In the genomic region with DNA sequence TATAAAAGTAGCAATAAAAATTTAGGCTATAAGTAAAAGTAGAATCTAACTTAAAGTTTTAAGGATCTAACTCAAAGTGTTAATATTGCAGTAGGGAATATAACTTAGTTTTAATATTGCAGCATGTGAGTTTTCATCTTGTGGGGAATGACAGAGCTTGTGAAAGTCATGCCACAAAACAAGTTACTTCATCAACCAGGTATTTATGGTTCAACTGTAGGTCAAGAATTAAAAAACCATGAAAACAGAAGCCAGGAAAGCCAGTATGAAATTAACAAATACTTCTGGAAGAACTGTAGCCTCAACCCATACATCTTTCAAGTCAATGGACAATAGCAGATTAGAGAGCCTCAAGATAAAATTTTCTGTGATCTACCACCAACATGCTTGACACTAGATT, we compare ENCODE assay signal across 22 cellular contexts. TPM values are rescaled to one million over a fixed set of nuclear protein-coding genes. Genes with fewer than 3 reads are reported as not detected.
DNase-seq lines count a peak whose midpoint lies in the region; ATAC-seq and TF ChIP-seq lines count a peak whose summit lies in the region.
"Had no signal": no experiment of that assay in that cellular context is flagged by ENCODE, and none has a peak within 500 bp of the region (broad histone marks: within the 10 kb centered on the region; RNA-seq: fewer than 3 reads in every experiment).

No MANE protein-coding gene starts in this region.

- no peak overlapping the region for H3K4me3 Mint-ChIP-seq in naive thymus-derived CD4-positive, alpha-beta T cell
- H3K4me3 Mint-ChIP-seq: activated T-helper 1 cell treated with anti-CD3 and anti-CD28 coated beads, Interleukin-12 subunit alpha, Interleukin-12 subunit beta, Interleukin-2, Interleukin-4 antibody, amounts not matched to agents 30 ng/mL and 10 ng/mL and 1 ng/mL, durations not matched to agents 14 hours and 24 hours and 36 hours; stimulated activated naive CD8-positive, alpha-beta T cell treated with anti-CD3 and anti-CD28 coated beads, Interleukin-15, amount 100 ng/mL, for 72 hours had no signal

- CTCF ChIA-PET in naive thymus-derived CD4-positive, alpha-beta T cell (lab: Charles Lee) = no interaction called here

- peaks cover 0 to 30% (median 0%) of the 10 kb centered on the region in 7 donors for H3K4me1 Mint-ChIP-seq in naive thymus-derived CD4-positive, alpha-beta T cell
- H3K4me1 Mint-ChIP-seq: stimulated activated naive CD8-positive, alpha-beta T cell treated with anti-CD3 and anti-CD28 coated beads, Interleukin-15, amount 100 ng/mL, for 72 hours had no signal

- no peak for TF ChIP-seq CTCF in choroid plexus epithelial cell (conservative IDR thresholded peaks at IDR 0.05; ENCODE audit: low read depth, low read length)
- no peak for TF ChIP-seq CTCF in foreskin keratinocyte (conservative IDR thresholded peaks at IDR 0.05)
- TF ChIP-seq CTCF in sigmoid colon (IDR thresholded peaks at IDR 0.05) = no peak

- no peak for ATAC-seq in naive thymus-derived CD4-positive, alpha-beta T cell
- ATAC-seq in foreskin keratinocyte = no peak
- ATAC-seq: gastrocnemius medialis; HCT116; left lobe of liver; mucosa of descending colon; stimulated activated naive CD8-positive, alpha-beta T cell treated with anti-CD3 and anti-CD28 coated beads, Interleukin-15, amount 100 ng/mL, for 72 hours; upper lobe of right lung had no signal

- DNase-seq in EH (ENCODE audit: low read depth) (peak; percentile 60), NCI-H226 (peak; percentile 65), choroid plexus epithelial cell (ENCODE audit: low read depth) (peak; percentile 92), myocyte (ENCODE audit: low read depth) (peak; percentile 18), NCI-H1048 (lab: John Stamatoyannopoulos, UW) (no peak), foreskin keratinocyte (no peak), sigmoid colon (no peak)
- DNase-seq in naive thymus-derived CD4-positive, alpha-beta T cell = no peak
- DNase-seq: Calu3; effector CD8-positive, alpha-beta T cell; gastrocnemius medialis; mucosa of descending colon; NCI-H524; occipital lobe; Right ventricle myocardium superior; stimulated activated naive CD8-positive, alpha-beta T cell treated with anti-CD3 and anti-CD28 coated beads, Interleukin-15, amount 100 ng/mL, for 72 hours; upper lobe of right lung had no signal

- H3K27ac Mint-ChIP-seq in naive thymus-derived CD4-positive, alpha-beta T cell = no peak overlapping the region
- H3K27ac Mint-ChIP-seq: activated T-helper 1 cell treated with anti-CD3 and anti-CD28 coated beads, Interleukin-12 subunit alpha, Interleukin-12 subunit beta, Interleukin-2, Interleukin-4 antibody, amounts not matched to agents 30 ng/mL and 10 ng/mL and 1 ng/mL, durations not matched to agents 14 hours and 24 hours and 36 hours; stimulated activated naive CD8-positive, alpha-beta T cell treated with anti-CD3 and anti-CD28 coated beads, Interleukin-15, amount 100 ng/mL, for 72 hours had no signal

- H3K4me1 ChIP-seq in naive thymus-derived CD4-positive, alpha-beta T cell (ENCODE audit: control insufficient read depth in 2 of 2, insufficient read depth in 2 of 2, low read length in 2 of 2) = no peaks in the 10 kb centered on the region
- H3K4me1 ChIP-seq in foreskin keratinocyte = no peaks in the 10 kb centered on the region
- no peaks in the 10 kb centered on the region for H3K4me1 ChIP-seq in sigmoid colon
- H3K4me1 ChIP-seq: gastrocnemius medialis, right atrium auricular region, upper lobe of right lung had no signal

- POLR2A ChIA-PET in naive thymus-derived CD4-positive, alpha-beta T cell (lab: Charles Lee) = no interaction called here

- H3K36me3 Mint-ChIP-seq in naive thymus-derived CD4-positive, alpha-beta T cell = peaks cover 16 to 69% (median 34%) of the 10 kb centered on the region in 5 donors

- H3K4me3 ChIP-seq in choroid plexus epithelial cell (ENCODE audit: low read depth, low read length) = no peak overlapping the region
- H3K4me3 ChIP-seq in naive thymus-derived CD4-positive, alpha-beta T cell (ENCODE audit: low read length) = no peak overlapping the region
- H3K4me3 ChIP-seq in sigmoid colon = no peak overlapping the region
- H3K4me3 ChIP-seq: gastrocnemius medialis, mucosa of descending colon, right atrium auricular region, upper lobe of right lung had no signal

- H3K27me3 ChIP-seq in naive thymus-derived CD4-positive, alpha-beta T cell (ENCODE audit: control insufficient read depth in 2 of 2, insufficient read depth in 2 of 2, low read length in 2 of 2) = no peaks in the 10 kb centered on the region
- H3K27me3 ChIP-seq in foreskin keratinocyte (no peaks in the 10 kb centered on the region), sigmoid colon (no peaks in the 10 kb centered on the region)
- H3K27me3 ChIP-seq: gastrocnemius medialis, right atrium auricular region, upper lobe of right lung had no signal

- no peak for TF ChIP-seq EP300 in sigmoid colon (IDR thresholded peaks at IDR 0.05)

- H3K27ac ChIP-seq in naive thymus-derived CD4-positive, alpha-beta T cell (ENCODE audit: low read depth, low read length) = no peak overlapping the region
- H3K27ac ChIP-seq in foreskin keratinocyte (no peak overlapping the region), sigmoid colon (no peak overlapping the region)
- H3K27ac ChIP-seq: gastrocnemius medialis, HL-60, right atrium auricular region, upper lobe of right lung had no signal

- H3K9me3 ChIP-seq in naive thymus-derived CD4-positive, alpha-beta T cell (ENCODE audit: control insufficient read depth in 2 of 3, low read length in 3 of 3) = no peaks in the 10 kb centered on the region
- H3K9me3 ChIP-seq in sigmoid colon = no peaks in the 10 kb centered on the region
- H3K9me3 ChIP-seq: gastrocnemius medialis, mucosa of descending colon, right atrium auricular region, upper lobe of right lung had no signal

- no peaks in the 10 kb centered on the region for H3K27me3 Mint-ChIP-seq in naive thymus-derived CD4-positive, alpha-beta T cell
- H3K27me3 Mint-ChIP-seq: stimulated activated naive CD8-positive, alpha-beta T cell treated with anti-CD3 and anti-CD28 coated beads, Interleukin-15, amount 100 ng/mL, for 72 hours had no signal

- peaks cover 0 to 2% (median 0%) of the 10 kb centered on the region in 11 donors for H3K9me3 Mint-ChIP-seq in naive thymus-derived CD4-positive, alpha-beta T cell
- H3K9me3 Mint-ChIP-seq: activated T-helper 1 cell treated with anti-CD3 and anti-CD28 coated beads, Interleukin-12 subunit alpha, Interleukin-12 subunit beta, Interleukin-2, Interleukin-4 antibody, amounts not matched to agents 30 ng/mL and 10 ng/mL and 1 ng/mL, durations not matched to agents 14 hours and 24 hours and 36 hours; stimulated activated naive CD8-positive, alpha-beta T cell treated with anti-CD3 and anti-CD28 coated beads, Interleukin-15, amount 100 ng/mL, for 72 hours had no signal

- H3K36me3 ChIP-seq in naive thymus-derived CD4-positive, alpha-beta T cell (ENCODE audit: control insufficient read depth in 2 of 3, insufficient read depth in 3 of 3, low read length in 3 of 3) = peaks cover 4 to 58% (median 18%) of the 10 kb centered on the region in 3 experiments
- H3K36me3 ChIP-seq in sigmoid colon = peaks cover 3 to 93% (median 36%) of the 10 kb centered on the region in 4 donors

- intact Hi-C loops in naive thymus-derived CD4-positive, alpha-beta T cell (cut with micrococcal nuclease) = no loop called here
- intact Hi-C loops in sigmoid colon (cut with DNase I) = no loop called here

- TF ChIP-seq POLR2A in sigmoid colon (IDR thresholded peaks at IDR 0.05) = no peak

RNA-seq across cellular contexts. Expression of gene HMGCS1, which starts 19.0 kb away (rescaled TPM):
- 51.9 and 101 TPM in 2 replicates for total RNA-seq in myocyte
- polyA plus RNA-seq in myocyte (2012) = 61.3 TPM
- 10 to 100 TPM; 32.2 to 77.5 (median 48.2) TPM for total RNA-seq in naive thymus-derived CD4-positive, alpha-beta T cell
- polyA plus RNA-seq in naive thymus-derived CD4-positive, alpha-beta T cell = 1 to 10 TPM; 8.9 to 9.0 TPM
- total RNA-seq in foreskin keratinocyte = 511 and 581 TPM in 2 replicates
- polyA plus RNA-seq in foreskin keratinocyte = 190 and 257 TPM in 2 replicates
- total RNA-seq in sigmoid colon = 10 to 100 TPM; 13.0 to 20.7 (median 16.0) TPM
- polyA plus RNA-seq in sigmoid colon = 100 to 1,000 TPM in 2 of 3 donors, 10 to 100 TPM in 1; 62.5 to 132 (median 131) TPM

Comparison
In these comparisons a context has a peak if more than half of its experiments do, and no peak if none do; other contexts are left out.
1. DNase-seq: peak in EH (single experiment), NCI-H226 (single experiment), choroid plexus epithelial cell (single experiment) and myocyte (single experiment); none in NCI-H1048 (single experiment), naive thymus-derived CD4-positive, alpha-beta T cell (0 of 9), foreskin keratinocyte (0 of 2) and sigmoid colon (single experiment).